Comparison of ENCODE assay signal across 16 cellular contexts in genomic region chr2:83055338-83056010, GRCh38.
DNase-seq lines count a peak whose midpoint lies in the region; TF ChIP-seq lines count a peak whose summit lies in the region.
"Had no signal": no experiment of that assay in that cellular context is flagged by ENCODE, and none has a peak within 500 bp of the region (broad histone marks: within the 10 kb centered on the region; RNA-seq: fewer than 3 reads in every experiment).

No MANE protein-coding gene starts in this region.

- H3K4me1 Mint-ChIP-seq in activated naive CD8-positive, alpha-beta T cell treated with anti-CD3 and anti-CD28 coated beads for 36 hours = no peaks in the 10 kb centered on the region
- H3K4me1 Mint-ChIP-seq: brain had no signal

- H3K36me3 ChIP-seq in skeletal muscle satellite cell (ENCODE audit: insufficient read depth, low read length) = no peaks in the 10 kb centered on the region
- H3K36me3 ChIP-seq: gastroesophageal sphincter had no signal

- H3K4me1 ChIP-seq in skeletal muscle satellite cell (ENCODE audit: control insufficient read depth, insufficient read depth, low read length) = peaks cover 19% of the 10 kb centered on the region
- H3K4me1 ChIP-seq: gastroesophageal sphincter had no signal

- H3K9ac ChIP-seq in skeletal muscle satellite cell (ENCODE audit: low read depth, low read length) = peak overlapping the region; percentile 67

- H3K27me3 ChIP-seq in skeletal muscle satellite cell (ENCODE audit: control insufficient read depth, insufficient read depth, low read length) = no peaks in the 10 kb centered on the region
- H3K27me3 ChIP-seq: gastroesophageal sphincter had no signal

- peak overlapping the region; percentile 46 for H3K4me2 ChIP-seq in skeletal muscle satellite cell (ENCODE audit: low read length)

- H3K4me3 ChIP-seq in fibroblast of pulmonary artery (replicated peaks; ENCODE audit: low read depth, low read length) = no peak overlapping the region
- no peak overlapping the region for H3K4me3 ChIP-seq in skeletal muscle satellite cell (ENCODE audit: low read length)
- H3K4me3 ChIP-seq: gastroesophageal sphincter, lung, SK-N-MC had no signal

- no peak for TF ChIP-seq CTCF in fibroblast of pulmonary artery (IDR thresholded peaks at IDR 0.05; ENCODE audit: low read length, missing control alignments)

- H3K36me3 Mint-ChIP-seq in activated naive CD8-positive, alpha-beta T cell treated with anti-CD3 and anti-CD28 coated beads for 36 hours = no peaks in the 10 kb centered on the region
- H3K36me3 Mint-ChIP-seq: brain had no signal

- H3K27me3 Mint-ChIP-seq in activated naive CD8-positive, alpha-beta T cell treated with anti-CD3 and anti-CD28 coated beads for 36 hours = no peaks in the 10 kb centered on the region
- H3K27me3 Mint-ChIP-seq: brain had no signal

- H3K27ac Mint-ChIP-seq in activated naive CD8-positive, alpha-beta T cell treated with anti-CD3 and anti-CD28 coated beads for 36 hours = no peak overlapping the region
- H3K27ac Mint-ChIP-seq: brain had no signal

- H3K9me3 Mint-ChIP-seq in activated naive CD8-positive, alpha-beta T cell treated with anti-CD3 and anti-CD28 coated beads for 36 hours = peaks cover 9% of the 10 kb centered on the region

- DNase-seq in DMS153 (lab: John Stamatoyannopoulos, UW) (peak; percentile 17), DMS153 treated with DMSO at 0.1 percent for 48 hours (lab: John Stamatoyannopoulos, UW; ENCODE audit: unreplicated experiment) (no peak), SW 1271 (lab: John Stamatoyannopoulos, UW) (peak; percentile 29 to 50), fibroblast of pulmonary artery (ENCODE audit: low read depth) (peak; percentile 91), COLO829 (ENCODE audit: low spot score) (no peak), putamen (ENCODE audit: low spot score) (no peak)
- no peak for DNase-seq in activated naive CD8-positive, alpha-beta T cell treated with anti-CD3 and anti-CD28 coated beads for 36 hours
- DNase-seq: activated CD4-positive, CD25-positive, alpha-beta regulatory T cell treated with anti-CD3 and anti-CD28 coated beads, Interleukin-2, amount 50 U/mL, for 72 hours; activated T-cell treated with anti-CD3 and anti-CD28 coated beads, Interleukin-2, amount 50 U/mL, for 4 hours; NCI-H1105 treated with DMSO at 0.1 percent for 48 hours; NCI-H748 treated with DMSO at 0.1 percent for 48 hours had no signal

- no peak overlapping the region for H3K4me3 Mint-ChIP-seq in activated naive CD8-positive, alpha-beta T cell treated with anti-CD3 and anti-CD28 coated beads for 36 hours
- H3K4me3 Mint-ChIP-seq: activated T-cell treated with anti-CD3 and anti-CD28 coated beads, Interleukin-2, amount 50 U/mL, for 4 hours; brain had no signal

- no peaks in the 10 kb centered on the region for H3K9me3 ChIP-seq in skeletal muscle satellite cell (replicated peaks; ENCODE audit: low read length)
- H3K9me3 ChIP-seq: gastroesophageal sphincter had no signal

Comparison
In these comparisons a context has a peak if more than half of its experiments do, and no peak if none do; other contexts are left out.
1. DNase-seq: peak in DMS153 (single experiment), SW 1271 (2 of 2) and fibroblast of pulmonary artery (single experiment); none in DMS153 treated with DMSO at 0.1 percent for 48 hours (single experiment), activated naive CD8-positive, alpha-beta T cell treated with anti-CD3 and anti-CD28 coated beads for 36 hours (single experiment), COLO829 (single experiment) and putamen (single experiment).